In genomic region chr12:104459556-104459909, GRCh38 we compare ENCODE assay signal across 8 cellular contexts. TPM values are rescaled to one million over a fixed set of nuclear protein-coding genes. Genes with fewer than 3 reads are reported as not detected.
DNase-seq lines count a peak whose midpoint lies in the region; ATAC-seq and TF ChIP-seq lines count a peak whose summit lies in the region.
"Had no signal": no experiment of that assay in that cellular context is flagged by ENCODE, and none has a peak within 500 bp of the region (broad histone marks: within the 10 kb centered on the region; RNA-seq: fewer than 3 reads in every experiment).

No MANE protein-coding gene starts in this region.

- TF ChIP-seq EP300 in gastroesophageal sphincter (IDR thresholded peaks at IDR 0.05), result no peak

- H3K27ac ChIP-seq in gastroesophageal sphincter, result peak overlapping the region in 3 of 4 donors; percentile 69 to 87 (median 72)

- peak overlapping the region; percentile 99 for H3K4me3 Mint-ChIP-seq in activated CD4-positive, alpha-beta memory T cell treated with anti-CD3 and anti-CD28 coated beads, Interleukin-2, amount 10 ng/mL, durations not matched to agents 7 days and 5 days
- peak overlapping the region; percentile 85 for H3K4me3 Mint-ChIP-seq in stimulated activated effector memory CD8-positive, alpha-beta T cell treated with anti-CD3 and anti-CD28 coated beads, Interleukin-12 subunit alpha, Interleukin-12 subunit beta, amount 100 ng/mL, for 72 hours

- ATAC-seq in gastroesophageal sphincter, result no peak
- no peak for ATAC-seq in stimulated activated effector memory CD8-positive, alpha-beta T cell treated with anti-CD3 and anti-CD28 coated beads, Interleukin-12 subunit alpha, Interleukin-12 subunit beta, amount 100 ng/mL, for 72 hours
- no peak for ATAC-seq in HG03432 (IDR thresholded peaks at IDR 0.05; ENCODE audit: unreplicated experiment)
- ATAC-seq in GM19395 (IDR thresholded peaks at IDR 0.05; ENCODE audit: unreplicated experiment), result no peak

- CTCF ChIA-PET in activated CD4-positive, alpha-beta memory T cell treated with anti-CD3 and anti-CD28 coated beads, Interleukin-2, amount 10 ng/mL, durations not matched to agents 7 days and 5 days (lab: Charles Lee), result interaction anchor here (1.0 to 5.0 kb wide), 8 partner anchors 8 to 145 kb away, joined by 3 to 30 read pairs (median 8); no protein-coding TSS in a partner anchor

- H3K36me3 ChIP-seq in gastroesophageal sphincter, result no peaks in the 10 kb centered on the region

- H3K4me1 ChIP-seq in gastroesophageal sphincter, result peaks cover 0 to 56% (median 9%) of the 10 kb centered on the region in 3 donors

- DNase-seq in HFF-Myc (ENCODE audit: extremely low read depth, low read depth), result no peak
- DNase-seq in activated CD4-positive, alpha-beta memory T cell treated with anti-CD3 and anti-CD28 coated beads, Interleukin-2, amount 10 ng/mL, durations not matched to agents 7 days and 5 days, result no peak
- DNase-seq in stimulated activated effector memory CD8-positive, alpha-beta T cell treated with anti-CD3 and anti-CD28 coated beads, Interleukin-12 subunit alpha, Interleukin-12 subunit beta, amount 100 ng/mL, for 72 hours (ENCODE audit: low spot score in 2 of 2), result no peak
- no peak for DNase-seq in RKO (ENCODE audit: low spot score)
- DNase-seq: IMR-90 had no signal

- 67 to 80% methylated on average over 1 of the region's 1 CpG for WGBS in gastroesophageal sphincter (ENCODE audit: low coverage in 1 of 2), 2 donors

- peaks cover 4% of the 10 kb centered on the region for H3K27me3 Mint-ChIP-seq in activated CD4-positive, alpha-beta memory T cell treated with anti-CD3 and anti-CD28 coated beads, Interleukin-2, amount 10 ng/mL, durations not matched to agents 7 days and 5 days

- TF ChIP-seq CTCF in HFF-Myc (IDR thresholded peaks at IDR 0.05; ENCODE audit: low read depth, low read length, missing control alignments) (no peak), gastroesophageal sphincter (IDR thresholded peaks at IDR 0.05) (no peak)

- peak overlapping the region; percentile 90 for H3K27ac Mint-ChIP-seq in activated CD4-positive, alpha-beta memory T cell treated with anti-CD3 and anti-CD28 coated beads, Interleukin-2, amount 10 ng/mL, durations not matched to agents 7 days and 5 days
- peak overlapping the region; percentile 93 for H3K27ac Mint-ChIP-seq in stimulated activated effector memory CD8-positive, alpha-beta T cell treated with anti-CD3 and anti-CD28 coated beads, Interleukin-12 subunit alpha, Interleukin-12 subunit beta, amount 100 ng/mL, for 72 hours

- H3K4me3 ChIP-seq in HFF-Myc (replicated peaks; ENCODE audit: low read depth, low read length), result peak overlapping the region; percentile 92; the same call in 1 of the 2 replicates
- H3K4me3 ChIP-seq in gastroesophageal sphincter, result peak overlapping the region in 1 of 2 donors; percentile 62

- no peaks in the 10 kb centered on the region for H3K9me3 ChIP-seq in gastroesophageal sphincter

- POLR2A ChIA-PET in activated CD4-positive, alpha-beta memory T cell treated with anti-CD3 and anti-CD28 coated beads, Interleukin-2, amount 10 ng/mL, durations not matched to agents 7 days and 5 days (lab: Charles Lee), result interaction anchor here (0.7 to 7.3 kb wide), 17 partner anchors 7 to 322 kb away, joined by 3 to 106 read pairs (median 9); partner anchors contain the start of gene NFYB

- H3K36me3 Mint-ChIP-seq in activated CD4-positive, alpha-beta memory T cell treated with anti-CD3 and anti-CD28 coated beads, Interleukin-2, amount 10 ng/mL, durations not matched to agents 7 days and 5 days (ENCODE audit: low read depth), result peaks cover 49% of the 10 kb centered on the region
- H3K36me3 Mint-ChIP-seq in stimulated activated effector memory CD8-positive, alpha-beta T cell treated with anti-CD3 and anti-CD28 coated beads, Interleukin-12 subunit alpha, Interleukin-12 subunit beta, amount 100 ng/mL, for 72 hours, result peaks cover 35% of the 10 kb centered on the region

- no peaks in the 10 kb centered on the region for H3K27me3 ChIP-seq in gastroesophageal sphincter

- H3K4me1 Mint-ChIP-seq in activated CD4-positive, alpha-beta memory T cell treated with anti-CD3 and anti-CD28 coated beads, Interleukin-2, amount 10 ng/mL, durations not matched to agents 7 days and 5 days, result peaks cover 55% of the 10 kb centered on the region
- peaks cover 51% of the 10 kb centered on the region for H3K4me1 Mint-ChIP-seq in stimulated activated effector memory CD8-positive, alpha-beta T cell treated with anti-CD3 and anti-CD28 coated beads, Interleukin-12 subunit alpha, Interleukin-12 subunit beta, amount 100 ng/mL, for 72 hours

- H3K9me3 Mint-ChIP-seq in activated CD4-positive, alpha-beta memory T cell treated with anti-CD3 and anti-CD28 coated beads, Interleukin-2, amount 10 ng/mL, durations not matched to agents 7 days and 5 days, result no peaks in the 10 kb centered on the region
- no peaks in the 10 kb centered on the region for H3K9me3 Mint-ChIP-seq in stimulated activated effector memory CD8-positive, alpha-beta T cell treated with anti-CD3 and anti-CD28 coated beads, Interleukin-12 subunit alpha, Interleukin-12 subunit beta, amount 100 ng/mL, for 72 hours

- TF ChIP-seq POLR2A in gastroesophageal sphincter (IDR thresholded peaks at IDR 0.05), result no peak

RNA-seq across cellular contexts. Expression of gene CHST11, which starts 2.8 kb away (rescaled TPM):
- total RNA-seq in activated CD4-positive, alpha-beta memory T cell treated with anti-CD3 and anti-CD28 coated beads, Interleukin-2, amount 10 ng/mL, durations not matched to agents 7 days and 5 days, result 100 to 1,000 TPM; 124 to 125 TPM
- 10 to 100 TPM in 2 of 4 donors, 1 to 10 TPM in 2; 4.3 to 15.6 (median 11.0) TPM for total RNA-seq in gastroesophageal sphincter

Comparison
In these comparisons a context has a peak if more than half of its experiments do, and no peak if none do; other contexts are left out.
1. RNA of gene CHST11, which starts 2.8 kb away (total RNA-seq): 124 to 125 TPM in activated CD4-positive, alpha-beta memory T cell treated with anti-CD3 and anti-CD28 coated beads, Interleukin-2, amount 10 ng/mL, durations not matched to agents 7 days and 5 days; 4.3 to 15.6 TPM in gastroesophageal sphincter; every median in the first group is over 4 times any median in the second.